In genomic region chr20:10739134-10739533, GRCh38 we compare ENCODE assay signal across 14 cellular contexts.
A peak's percentile ranks its signal among the peaks of the same experiment; 100 is the strongest.
DNase-seq lines count a peak whose midpoint lies in the region; ATAC-seq, FAIRE-seq and TF ChIP-seq lines count a peak whose summit lies in the region.
"Had no signal": no experiment of that assay in that cellular context is flagged by ENCODE, and none has a peak within 500 bp of the region (broad histone marks: within the 10 kb centered on the region; RNA-seq: fewer than 3 reads in every experiment).

No MANE protein-coding gene starts in this region.

- H3K9me3 ChIP-seq in A549 (no peaks in the 10 kb centered on the region), SJSA1 (replicated peaks) (no peaks in the 10 kb centered on the region), fibroblast of lung (ENCODE audit: control insufficient read depth, insufficient read depth, low read depth, low read length) (no peaks in the 10 kb centered on the region), ovary (no peaks in the 10 kb centered on the region)
- H3K9me3 ChIP-seq: Peyer's patch had no signal

- peak overlapping the region; percentile 69 for H3K4me2 ChIP-seq in A549
- H3K4me2 ChIP-seq in fibroblast of lung (ENCODE audit: extremely low read depth, insufficient read depth, low read length): peak overlapping the region; percentile 73
- H3K4me2 ChIP-seq: KMS-11 had no signal

- no peak for TF ChIP-seq RAD21 in A549 (conservative IDR thresholded peaks at IDR 0.05 in 1 of 2, IDR thresholded peaks at IDR 0.05 in 1 of 2)

- no peak overlapping the region for H3K4me3 ChIP-seq in A549
- peak overlapping the region; percentile 24 for H3K4me3 ChIP-seq in SJSA1
- peak overlapping the region; percentile 3 to 36 (median 22) for H3K4me3 ChIP-seq in fibroblast of lung (replicated peaks in 1 of 4; ENCODE audit: control extremely low read depth in 1 of 4, insufficient read depth in 1 of 4, low read depth in 3 of 4, low read length in 4 of 4)
- peak overlapping the region; percentile 15 for H3K4me3 ChIP-seq in ovary

- H4K20me1 ChIP-seq in fibroblast of lung (ENCODE audit: control insufficient read depth, extremely low read depth, insufficient read depth, low read length): no peaks in the 10 kb centered on the region

- H3K4me1 ChIP-seq in A549 (peaks cover 4% of the 10 kb centered on the region; the same call in 1 of the 3 replicates), SJSA1 (replicated peaks) (peaks cover 14% of the 10 kb centered on the region), fibroblast of lung (ENCODE audit: control insufficient read depth, extremely low read depth, insufficient read depth, low read length) (peaks cover 2% of the 10 kb centered on the region), ovary (ENCODE audit: insufficient read depth) (peaks cover 11% of the 10 kb centered on the region)
- H3K4me1 ChIP-seq: Peyer's patch had no signal

- TF ChIP-seq POLR2A in A549 (IDR thresholded peaks at IDR 0.05; ENCODE audit: low read length): no peak
- TF ChIP-seq POLR2A in ovary (IDR thresholded peaks at IDR 0.05): no peak

- intact Hi-C loops in ovary (cut with DNase I): no loop called here

- FAIRE-seq in A549 (lab: Jason Lieb, UNC): no peak

- no peak for TF ChIP-seq EP300 in A549 (IDR thresholded peaks at IDR 0.05)
- TF ChIP-seq EP300 in ovary (IDR thresholded peaks at IDR 0.05): no peak

- TF ChIP-seq CTCF in A549 (IDR thresholded peaks at IDR 0.05) (no peak), fibroblast of lung (conservative IDR thresholded peaks at IDR 0.05 in 1 of 2, IDR thresholded peaks at IDR 0.05 in 1 of 2; ENCODE audit: low read depth in 1 of 2, low read length in 2 of 2) (no peak), ovary (IDR thresholded peaks at IDR 0.05) (no peak)

- peak; percentile 19 to 53; a peak in 3 of 6 replicates for ATAC-seq in A549
- no peak for ATAC-seq in HG03565 (IDR thresholded peaks at IDR 0.05; ENCODE audit: unreplicated experiment)
- ATAC-seq: stimulated activated naive CD8-positive, alpha-beta T cell treated with anti-CD3 and anti-CD28 coated beads, Interleukin-15, Interleukin-2, amounts not matched to agents 100 U/mL and 50 U/mL, for 24 hours had no signal

- DNase-seq in A549 (ENCODE audit: low read depth in 1 of 2, low spot score in 1 of 2) (no peak), SJSA1 (ENCODE audit: low read depth in 1 of 2, low spot score in 2 of 2) (no peak), fibroblast of lung (ENCODE audit: low read depth in 2 of 2) (no peak), ovary (no peak), OCI-M1 (lab: John Stamatoyannopoulos, UW) (no peak), SKM-1 (lab: John Stamatoyannopoulos, UW; ENCODE audit: unreplicated experiment) (no peak)
- DNase-seq in activated naive CD4-positive, alpha-beta T cell treated with anti-CD3 and anti-CD28 coated beads, Interleukin-2, amount 50 U/mL, for 16 hours: no peak
- DNase-seq: activated CD4-positive, alpha-beta T cell treated with anti-CD3 and anti-CD28 coated beads for 1 hour; activated T-cell treated with anti-CD3 and anti-CD28 coated beads for 4 hours; NCI-H1436; Peyer's patch; stimulated activated naive CD8-positive, alpha-beta T cell treated with anti-CD3 and anti-CD28 coated beads, Interleukin-15, Interleukin-2, amounts not matched to agents 100 U/mL and 50 U/mL, for 24 hours had no signal

- H3K27me3 ChIP-seq in SJSA1 (replicated peaks) (no peaks in the 10 kb centered on the region), fibroblast of lung (ENCODE audit: control insufficient read depth, insufficient read depth, low read length) (no peaks in the 10 kb centered on the region), ovary (no peaks in the 10 kb centered on the region)
- H3K27me3 ChIP-seq: Peyer's patch had no signal

- no peak overlapping the region for H3K9ac ChIP-seq in fibroblast of lung (ENCODE audit: insufficient read depth, low read length)
- H3K9ac ChIP-seq: KMS-11 had no signal

- H3K27ac ChIP-seq in A549: peak overlapping the region; percentile 30 to 38
- no peak overlapping the region for H3K27ac ChIP-seq in SJSA1
- H3K27ac ChIP-seq in fibroblast of lung (ENCODE audit: insufficient read depth, low read length): no peak overlapping the region
- no peak overlapping the region for H3K27ac ChIP-seq in ovary
- H3K27ac ChIP-seq: KMS-11, Peyer's patch had no signal

- H2AFZ ChIP-seq in fibroblast of lung (ENCODE audit: low read length): peak overlapping the region; percentile 65

- no peaks in the 10 kb centered on the region for H3K36me3 ChIP-seq in SJSA1
- no peaks in the 10 kb centered on the region for H3K36me3 ChIP-seq in fibroblast of lung (ENCODE audit: control insufficient read depth, insufficient read depth, low read length)
- no peaks in the 10 kb centered on the region for H3K36me3 ChIP-seq in ovary
- H3K36me3 ChIP-seq: Peyer's patch had no signal

- POLR2A ChIA-PET in A549 (lab: Yijun Ruan, JAX): no interaction called here

- CTCF ChIA-PET in A549 (lab: Yijun Ruan, JAX): no interaction called here

- no peaks in the 10 kb centered on the region for H3K79me2 ChIP-seq in fibroblast of lung (ENCODE audit: control insufficient read depth, insufficient read depth, low read length)

- WGBS in A549 (ENCODE audit: missing lambda C conversion rate): 18% methylated on average over 1 of the region's 1 CpG
- WGBS in ovary, 3 donors: 15 to 19% (median 18%) methylated on average over 1 of the region's 1 CpG

TF ChIP-seq in A549, 52 proteins besides CTCF, POLR2A, EP300 and RAD21:
- TF ChIP-seq, protein P1, sequence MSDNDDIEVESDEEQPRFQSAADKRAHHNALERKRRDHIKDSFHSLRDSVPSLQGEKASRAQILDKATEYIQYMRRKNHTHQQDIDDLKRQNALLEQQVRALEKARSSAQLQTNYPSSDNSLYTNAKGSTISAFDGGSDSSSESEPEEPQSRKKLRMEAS (IDR thresholded peaks at IDR 0.05): no peak
- no peak for TF ChIP-seq HMGXB4 (CRISPR knock-in tag; IDR thresholded peaks at IDR 0.05; ENCODE audit: borderline replicate concordance)
- no peak for TF ChIP-seq KDM1A (IDR thresholded peaks at IDR 0.05; ENCODE audit: low read depth)
- no peak for TF ChIP-seq RCOR1 (IDR thresholded peaks at IDR 0.05; ENCODE audit: low read depth, low read length)
- TF ChIP-seq HDAC2 (IDR thresholded peaks at IDR 0.05): no peak
- TF ChIP-seq, protein P2, sequence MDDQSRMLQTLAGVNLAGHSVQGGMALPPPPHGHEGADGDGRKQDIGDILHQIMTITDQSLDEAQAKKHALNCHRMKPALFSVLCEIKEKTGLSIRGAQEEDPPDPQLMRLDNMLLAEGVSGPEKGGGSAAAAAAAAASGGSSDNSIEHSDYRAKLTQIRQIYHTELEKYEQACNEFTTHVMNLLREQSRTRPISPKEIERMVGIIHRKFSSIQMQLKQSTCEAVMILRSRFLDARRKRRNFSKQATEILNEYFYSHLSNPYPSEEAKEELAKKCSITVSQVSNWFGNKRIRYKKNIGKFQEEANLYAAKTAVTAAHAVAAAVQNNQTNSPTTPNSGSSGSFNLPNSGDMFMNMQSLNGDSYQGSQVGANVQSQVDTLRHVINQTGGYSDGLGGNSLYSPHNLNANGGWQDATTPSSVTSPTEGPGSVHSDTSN (IDR thresholded peaks at IDR 0.05): no peak
- no peak for TF ChIP-seq MAZ (IDR thresholded peaks at IDR 0.05; ENCODE audit: borderline replicate concordance, low read depth, low read length)
- no peak for TF ChIP-seq HOXA7 (CRISPR knock-in tag; IDR thresholded peaks at IDR 0.05)
- no peak for TF ChIP-seq BCL3 (IDR thresholded peaks at IDR 0.05)
- no peak for TF ChIP-seq JUN (IDR thresholded peaks at IDR 0.05)
- no peak for TF ChIP-seq ESRRA (IDR thresholded peaks at IDR 0.05; ENCODE audit: borderline replicate concordance, low read length)
- no peak for TF ChIP-seq HOXB5 (CRISPR knock-in tag; IDR thresholded peaks at IDR 0.05)
- no peak for TF ChIP-seq PHF8 (IDR thresholded peaks at IDR 0.05; ENCODE audit: borderline replicate concordance, low read depth)
- no peak for TF ChIP-seq HOXB13 (CRISPR knock-in tag; IDR thresholded peaks at IDR 0.05; ENCODE audit: low read depth)
- TF ChIP-seq RARB (CRISPR knock-in tag; IDR thresholded peaks at IDR 0.05): no peak
- TF ChIP-seq HES2 (IDR thresholded peaks at IDR 0.05): no peak
- no peak for TF ChIP-seq ZSCAN20 (CRISPR knock-in tag; IDR thresholded peaks at IDR 0.05)
TF ChIP-seq in A549: peak in this region for 0.

Comparison
In these comparisons a context has a peak if more than half of its experiments do, and no peak if none do; other contexts are left out.
1. H3K27ac ChIP-seq: peak in A549 (2 of 2); none in SJSA1 (single experiment), fibroblast of lung (single experiment) and ovary (0 of 2).